In the genomic region with DNA sequence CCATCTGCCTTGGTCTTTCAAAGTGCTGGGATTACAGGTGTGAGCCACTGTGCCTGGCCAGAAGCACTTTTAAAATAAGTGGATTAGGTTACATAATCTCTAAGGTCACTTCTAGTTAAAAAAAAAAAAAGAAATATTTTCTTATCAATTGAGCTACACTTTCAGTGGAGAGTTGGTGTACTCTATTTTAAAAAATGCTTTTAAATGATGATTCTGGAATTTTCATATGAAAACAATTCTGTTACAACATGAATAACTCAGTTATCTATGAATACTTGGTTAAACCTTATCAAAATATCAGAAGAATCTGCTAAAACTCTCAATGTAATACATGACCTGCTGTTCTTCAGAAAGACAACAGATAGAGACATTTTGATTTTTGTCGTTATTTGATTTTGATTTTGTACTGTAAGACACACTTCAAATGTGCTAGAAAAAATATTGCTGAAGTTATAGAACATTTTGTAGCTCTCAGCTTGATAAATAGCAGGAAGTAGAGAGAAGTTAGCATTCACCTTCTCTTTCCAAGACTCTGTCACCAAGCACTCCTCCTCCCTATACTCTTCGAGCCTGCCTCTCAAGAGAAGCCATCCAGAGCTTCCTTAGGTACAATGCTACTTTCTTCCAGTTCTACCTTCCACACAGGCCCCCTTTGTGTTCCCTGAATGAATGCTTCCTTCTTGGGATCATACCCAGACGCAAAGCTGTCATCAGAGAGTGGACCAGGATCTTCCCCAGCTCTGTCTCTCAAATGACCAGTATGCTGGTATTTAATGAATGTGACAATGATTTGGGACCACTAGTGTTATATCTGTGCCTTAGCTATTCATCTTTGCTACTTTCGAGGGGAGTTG, we compare ENCODE assay signal across 26 cellular contexts.
"Had no signal": no experiment of that assay in that cellular context is flagged by ENCODE, and none has a peak within 500 bp of the region (broad histone marks: within the 10 kb centered on the region; RNA-seq: fewer than 3 reads in every experiment).

No MANE protein-coding gene starts in this region.

- H3K4me3 ChIP-seq: gastrocnemius medialis, hepatocyte, neural progenitor cell, testis, uterus had no signal

- H3K36me3 Mint-ChIP-seq: naive thymus-derived CD8-positive, alpha-beta T cell; neural progenitor cell had no signal

- H3K9me3 Mint-ChIP-seq: activated naive CD4-positive, alpha-beta T cell treated with anti-CD3 and anti-CD28 coated beads for 36 hours; memory B cell; naive thymus-derived CD8-positive, alpha-beta T cell; neural progenitor cell had no signal

- H3K4me3 Mint-ChIP-seq: activated naive CD4-positive, alpha-beta T cell treated with anti-CD3 and anti-CD28 coated beads for 36 hours; memory B cell; naive thymus-derived CD8-positive, alpha-beta T cell; neural progenitor cell had no signal

- DNase-seq: activated CD4-positive, alpha-beta T cell treated with anti-CD3 and anti-CD28 coated beads for 48 hours; activated CD4-positive, alpha-beta T cell treated with anti-CD3 and anti-CD28 coated beads, Interleukin-2, amount 50 U/mL, for 48 hours; activated CD8-positive, alpha-beta memory T cell treated with anti-CD3 and anti-CD28 coated beads for 24 hours; activated effector memory CD4-positive, alpha-beta T cell treated with anti-CD3 and anti-CD28 coated beads, Interleukin-2, amount 50 U/mL, for 16 hours; activated naive CD4-positive, alpha-beta T cell treated with anti-CD3 and anti-CD28 coated beads for 36 hours; amygdala; effector memory CD4-positive, alpha-beta T cell; erythroblast; gastrocnemius medialis; glutamatergic neuron; kidney; left colon; naive thymus-derived CD8-positive, alpha-beta T cell; occipital lobe; right cardiac atrium; stimulated activated CD4-positive, alpha-beta T cell treated with anti-CD3 and anti-CD28 coated beads, Interleukin-15, amount 100 ng/mL, for 24 hours; stimulated activated CD4-positive, alpha-beta T cell treated with anti-CD3 and anti-CD28 coated beads, Interleukin-2, amount 100 ng/mL, for 24 hours; stimulated activated naive CD4-positive, alpha-beta T cell; T-helper 9 cell; testis; uterus; WERI-Rb-1 had no signal

- ATAC-seq: activated CD4-positive, CD25-positive, alpha-beta regulatory T cell treated with anti-CD3 and anti-CD28 coated beads, Interleukin-2, amount 50 U/mL, for 24 hours; gastrocnemius medialis; left colon; naive thymus-derived CD8-positive, alpha-beta T cell; right cardiac atrium had no signal

- H3K4me1 Mint-ChIP-seq: memory B cell; naive thymus-derived CD8-positive, alpha-beta T cell; neural progenitor cell had no signal

- H3K27me3 Mint-ChIP-seq: memory B cell; naive thymus-derived CD8-positive, alpha-beta T cell had no signal

- H3K27ac Mint-ChIP-seq: activated naive CD4-positive, alpha-beta T cell treated with anti-CD3 and anti-CD28 coated beads for 36 hours; memory B cell; naive thymus-derived CD8-positive, alpha-beta T cell; neural progenitor cell had no signal

- H3K27ac ChIP-seq: gastrocnemius medialis, hepatocyte, neural progenitor cell, uterus, WERI-Rb-1 had no signal

- H3K27me3 ChIP-seq: gastrocnemius medialis, hepatocyte, neural progenitor cell, testis, uterus had no signal

- H3K36me3 ChIP-seq: gastrocnemius medialis, neural progenitor cell, uterus, WERI-Rb-1 had no signal

- H3K9me3 ChIP-seq: gastrocnemius medialis, testis, uterus had no signal

- H3K9ac ChIP-seq: neural progenitor cell had no signal

- H3K4me1 ChIP-seq: gastrocnemius medialis, neural progenitor cell, uterus had no signal
